Comparison of ENCODE assay signal across 24 cellular contexts in genomic region chr15:64678126-64678819, GRCh38.
DNase-seq lines count a peak whose midpoint lies in the region; ATAC-seq and TF ChIP-seq lines count a peak whose summit lies in the region.
"Had no signal": no experiment of that assay in that cellular context is flagged by ENCODE, and none has a peak within 500 bp of the region (broad histone marks: within the 10 kb centered on the region; RNA-seq: fewer than 3 reads in every experiment).

No MANE protein-coding gene starts in this region.

- H4K20me1 ChIP-seq in GM23338 (replicated peaks; ENCODE audit: insufficient read depth) = peaks cover 9% of the 10 kb centered on the region; the same call in 1 of the 2 replicates

- H3K4me2 ChIP-seq in GM23338 = no peak overlapping the region

- H3K27me3 ChIP-seq in GM23338 (ENCODE audit: insufficient read depth) = no peaks in the 10 kb centered on the region
- H3K27me3 ChIP-seq: body of pancreas, esophagus squamous epithelium, SJCRH30, transverse colon had no signal

- H3K9me2 ChIP-seq in GM23338 (ENCODE audit: insufficient read depth) = no peaks in the 10 kb centered on the region

- no peak for TF ChIP-seq CTCF in GM23338 (conservative IDR thresholded peaks at IDR 0.05; ENCODE audit: low read depth in 2 of 2)
- TF ChIP-seq CTCF in epithelial cell of esophagus (IDR thresholded peaks at IDR 0.05; ENCODE audit: insufficient read depth, low read depth, low read length, missing control alignments) = no peak

- no peaks in the 10 kb centered on the region for H3K4me1 ChIP-seq in GM23338 (ENCODE audit: insufficient read depth)
- H3K4me1 ChIP-seq: body of pancreas, esophagus squamous epithelium, SJCRH30, transverse colon had no signal

- H3K36me3 Mint-ChIP-seq in activated naive CD4-positive, alpha-beta T cell treated with anti-CD3 and anti-CD28 coated beads for 36 hours (ENCODE audit: low read depth) = peaks cover 28% of the 10 kb centered on the region
- peaks cover 66% of the 10 kb centered on the region for H3K36me3 Mint-ChIP-seq in activated naive CD4-positive, alpha-beta T cell treated with anti-CD3 and anti-CD28 coated beads, Interleukin-2, amount 10 ng/mL, durations not matched to agents 7 days and 5 days
- peaks cover 77% of the 10 kb centered on the region for H3K36me3 Mint-ChIP-seq in GM23338 (ENCODE audit: low read depth)
- peaks cover 90% of the 10 kb centered on the region for H3K36me3 Mint-ChIP-seq in stimulated activated effector memory CD8-positive, alpha-beta T cell treated with anti-CD3 and anti-CD28 coated beads, Interleukin-12 subunit alpha, Interleukin-12 subunit beta, amount 100 ng/mL, for 72 hours

- H3K4me1 Mint-ChIP-seq in activated naive CD4-positive, alpha-beta T cell treated with anti-CD3 and anti-CD28 coated beads for 36 hours (ENCODE audit: low read depth) = peaks cover 3% of the 10 kb centered on the region
- H3K4me1 Mint-ChIP-seq in activated naive CD4-positive, alpha-beta T cell treated with anti-CD3 and anti-CD28 coated beads, Interleukin-2, amount 10 ng/mL, durations not matched to agents 7 days and 5 days = peaks cover 3% of the 10 kb centered on the region
- H3K4me1 Mint-ChIP-seq in GM23338 = no peaks in the 10 kb centered on the region
- H3K4me1 Mint-ChIP-seq in stimulated activated effector memory CD8-positive, alpha-beta T cell treated with anti-CD3 and anti-CD28 coated beads, Interleukin-12 subunit alpha, Interleukin-12 subunit beta, amount 100 ng/mL, for 72 hours = no peaks in the 10 kb centered on the region

- 0 out of 2 replicates have a peak overlapping the region, but pooled peaks have one; percentile 55 for H3K27ac ChIP-seq in GM23338 (ENCODE audit: low read depth)
- H3K27ac ChIP-seq: body of pancreas, esophagus squamous epithelium, SJCRH30, transverse colon, VCaP had no signal

- H2AFZ ChIP-seq in GM23338 = no peak overlapping the region

- peaks cover 26% of the 10 kb centered on the region for H3K36me3 ChIP-seq in GM23338 (ENCODE audit: insufficient read depth)

- no peaks in the 10 kb centered on the region for H3K79me2 ChIP-seq in GM23338 (replicated peaks; ENCODE audit: insufficient read depth)

- DNase-seq in activated naive CD4-positive, alpha-beta T cell treated with anti-CD3 and anti-CD28 coated beads for 36 hours = no peak
- DNase-seq in activated naive CD4-positive, alpha-beta T cell treated with anti-CD3 and anti-CD28 coated beads, Interleukin-2, amount 10 ng/mL, durations not matched to agents 7 days and 5 days = no peak
- DNase-seq in GM23338 (ENCODE audit: low spot score) (no peak), epithelial cell of esophagus (ENCODE audit: low read depth) (peak; percentile 74), foreskin melanocyte (no peak)
- no peak for DNase-seq in stimulated activated effector memory CD8-positive, alpha-beta T cell treated with anti-CD3 and anti-CD28 coated beads, Interleukin-12 subunit alpha, Interleukin-12 subunit beta, amount 100 ng/mL, for 72 hours (ENCODE audit: low spot score in 2 of 2)
- DNase-seq: activated T-cell treated with anti-CD3 and anti-CD28 coated beads, Interleukin-2, amount 50 U/mL, for 1 hour; body of pancreas; C1 segment of cervical spinal cord; effector CD4-positive, alpha-beta T cell; esophagus squamous epithelium; H7; NCI-H1436 treated with DMSO at 0.1 percent for 48 hours; NCI-H510A treated with DMSO at 0.1 percent for 48 hours; NK-92 treated with Interleukin-12 subunit alpha and Interleukin-12 subunit beta, amount 100 ng/mL, for 24 hours; occipital lobe; SJCRH30; stimulated activated CD4-positive, alpha-beta T cell treated with anti-CD3 and anti-CD28 coated beads, Interleukin-2, amount 100 ng/mL, for 48 hours; T-helper 1 cell; transverse colon had no signal

- intact Hi-C loops in activated naive CD4-positive, alpha-beta T cell treated with anti-CD3 and anti-CD28 coated beads for 36 hours (cut with micrococcal nuclease) = no loop called here

- 0 out of 2 replicates have a peak, but pooled peaks cover 6% of the 10 kb centered on the region for H3F3A ChIP-seq in GM23338 (replicated peaks; ENCODE audit: low read depth)

- H3K9me3 Mint-ChIP-seq in activated naive CD4-positive, alpha-beta T cell treated with anti-CD3 and anti-CD28 coated beads for 36 hours = no peaks in the 10 kb centered on the region
- H3K9me3 Mint-ChIP-seq in activated naive CD4-positive, alpha-beta T cell treated with anti-CD3 and anti-CD28 coated beads, Interleukin-2, amount 10 ng/mL, durations not matched to agents 7 days and 5 days = no peaks in the 10 kb centered on the region
- H3K9me3 Mint-ChIP-seq in GM23338 = no peaks in the 10 kb centered on the region
- H3K9me3 Mint-ChIP-seq in stimulated activated effector memory CD8-positive, alpha-beta T cell treated with anti-CD3 and anti-CD28 coated beads, Interleukin-12 subunit alpha, Interleukin-12 subunit beta, amount 100 ng/mL, for 72 hours = no peaks in the 10 kb centered on the region

- H3K27me3 Mint-ChIP-seq in activated naive CD4-positive, alpha-beta T cell treated with anti-CD3 and anti-CD28 coated beads for 36 hours (ENCODE audit: low read depth) = no peaks in the 10 kb centered on the region
- no peaks in the 10 kb centered on the region for H3K27me3 Mint-ChIP-seq in activated naive CD4-positive, alpha-beta T cell treated with anti-CD3 and anti-CD28 coated beads, Interleukin-2, amount 10 ng/mL, durations not matched to agents 7 days and 5 days
- peaks cover 11% of the 10 kb centered on the region for H3K27me3 Mint-ChIP-seq in GM23338 (ENCODE audit: insufficient read depth, low read depth, poor library complexity)

- H3K4me3 Mint-ChIP-seq in activated naive CD4-positive, alpha-beta T cell treated with anti-CD3 and anti-CD28 coated beads for 36 hours = no peak overlapping the region
- no peak overlapping the region for H3K4me3 Mint-ChIP-seq in activated naive CD4-positive, alpha-beta T cell treated with anti-CD3 and anti-CD28 coated beads, Interleukin-2, amount 10 ng/mL, durations not matched to agents 7 days and 5 days
- no peak overlapping the region for H3K4me3 Mint-ChIP-seq in GM23338
- no peak overlapping the region for H3K4me3 Mint-ChIP-seq in stimulated activated effector memory CD8-positive, alpha-beta T cell treated with anti-CD3 and anti-CD28 coated beads, Interleukin-12 subunit alpha, Interleukin-12 subunit beta, amount 100 ng/mL, for 72 hours

- no peak for ATAC-seq in GM23338
- no peak for ATAC-seq in stimulated activated effector memory CD8-positive, alpha-beta T cell treated with anti-CD3 and anti-CD28 coated beads, Interleukin-12 subunit alpha, Interleukin-12 subunit beta, amount 100 ng/mL, for 72 hours
- ATAC-seq in GM19452 (IDR thresholded peaks at IDR 0.05; ENCODE audit: unreplicated experiment) = no peak
- ATAC-seq in HG02870 (IDR thresholded peaks at IDR 0.05; ENCODE audit: unreplicated experiment) = no peak
- ATAC-seq: body of pancreas, Panc1 had no signal

- H3K27ac Mint-ChIP-seq in activated naive CD4-positive, alpha-beta T cell treated with anti-CD3 and anti-CD28 coated beads for 36 hours = peak overlapping the region; percentile 34
- H3K27ac Mint-ChIP-seq in activated naive CD4-positive, alpha-beta T cell treated with anti-CD3 and anti-CD28 coated beads, Interleukin-2, amount 10 ng/mL, durations not matched to agents 7 days and 5 days = no peak overlapping the region
- H3K27ac Mint-ChIP-seq in GM23338 = no peak overlapping the region
- H3K27ac Mint-ChIP-seq in stimulated activated effector memory CD8-positive, alpha-beta T cell treated with anti-CD3 and anti-CD28 coated beads, Interleukin-12 subunit alpha, Interleukin-12 subunit beta, amount 100 ng/mL, for 72 hours = peak overlapping the region; percentile 3

- no peak overlapping the region for H3K4me3 ChIP-seq in GM23338
- no peak overlapping the region for H3K4me3 ChIP-seq in epithelial cell of esophagus (ENCODE audit: low read length)
- H3K4me3 ChIP-seq: body of pancreas, esophagus squamous epithelium, SJCRH30, transverse colon had no signal

- CTCF ChIA-PET in activated naive CD4-positive, alpha-beta T cell treated with anti-CD3 and anti-CD28 coated beads for 36 hours (lab: Charles Lee) = interaction anchor here (14.1 kb wide), 1 partner anchor 53 kb away, joined by 205 read pairs; no protein-coding TSS in a partner anchor
- CTCF ChIA-PET in activated naive CD4-positive, alpha-beta T cell treated with anti-CD3 and anti-CD28 coated beads, Interleukin-2, amount 10 ng/mL, durations not matched to agents 7 days and 5 days (lab: Charles Lee) = interaction anchor here (0.9 to 1.7 kb wide), 2 partner anchors 50 to 254 kb away, joined by 3 to 5 read pairs; no protein-coding TSS in a partner anchor

TF ChIP-seq in GM23338, 12 proteins besides CTCF, POLR2A, EP300 and RAD21 (continues in another document):
- no peak for TF ChIP-seq ETS1 (IDR thresholded peaks at IDR 0.05)
- TF ChIP-seq ZNF331 (CRISPR knock-in tag; IDR thresholded peaks at IDR 0.05; ENCODE audit: low read depth) = no peak
- TF ChIP-seq EZH2phosphoT487 (IDR thresholded peaks at IDR 0.05; ENCODE audit: unreplicated experiment) = no peak

Comparison
In these comparisons a context has a peak if more than half of its experiments do, and no peak if none do; other contexts are left out.
1. H3K27ac Mint-ChIP-seq: peak in activated naive CD4-positive, alpha-beta T cell treated with anti-CD3 and anti-CD28 coated beads for 36 hours (single experiment) and stimulated activated effector memory CD8-positive, alpha-beta T cell treated with anti-CD3 and anti-CD28 coated beads, Interleukin-12 subunit alpha, Interleukin-12 subunit beta, amount 100 ng/mL, for 72 hours (single experiment); none in activated naive CD4-positive, alpha-beta T cell treated with anti-CD3 and anti-CD28 coated beads, Interleukin-2, amount 10 ng/mL, durations not matched to agents 7 days and 5 days (single experiment) and GM23338 (single experiment).